ENCODE assay signal across 6 cellular contexts in genomic region chr11:42768576-42768975, GRCh38.
"Had no signal": no experiment of that assay in that cellular context is flagged by ENCODE, and none has a peak within 500 bp of the region (broad histone marks: within the 10 kb centered on the region; RNA-seq: fewer than 3 reads in every experiment).

No MANE protein-coding gene starts in this region.

- H2AFZ ChIP-seq: GM23338 had no signal

- H3K4me3 ChIP-seq: GM23338 had no signal

- H3K4me2 ChIP-seq: GM23338 had no signal

- DNase-seq: H9, HCEC 1CT, KBM-7 had no signal

- H3K27ac ChIP-seq: HL-60 had no signal

- ATAC-seq: GM23338, HepG2 had no signal
